9 cellular contexts compared by ENCODE assay signal in the genomic region with DNA sequence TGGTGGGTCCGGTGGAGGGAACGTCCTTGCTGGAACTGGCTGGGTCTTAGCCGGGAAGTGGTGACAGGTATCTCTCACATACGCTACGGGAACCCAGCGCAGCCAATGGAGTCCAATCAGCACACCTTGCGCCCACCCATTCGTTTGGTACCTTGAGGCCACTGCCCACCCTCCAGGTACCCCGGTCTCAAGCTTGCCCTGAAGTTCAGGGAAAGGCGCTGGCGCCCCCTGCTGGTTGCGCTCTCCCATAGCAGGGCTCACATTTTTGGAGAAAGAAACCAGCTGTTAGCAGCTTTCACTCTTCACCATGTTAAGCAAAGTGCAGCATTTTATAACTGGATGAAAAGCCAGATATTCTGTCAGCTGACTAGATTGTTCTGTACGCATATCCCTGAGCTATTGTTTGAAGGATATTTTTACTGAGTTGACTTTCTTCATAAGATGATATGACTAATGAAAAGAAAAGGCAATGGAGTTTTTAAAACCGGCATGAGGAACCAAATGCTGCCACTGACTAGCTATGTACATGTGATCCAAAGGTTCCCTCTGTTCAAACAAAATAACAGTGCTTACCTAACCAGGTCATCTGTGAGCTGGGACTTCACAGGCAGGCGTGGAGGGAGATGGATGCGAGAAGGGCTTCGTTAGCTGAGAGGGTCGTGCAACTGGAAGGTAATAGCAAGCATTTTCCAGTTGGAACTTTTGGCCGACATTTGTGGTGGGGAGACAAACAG. TPM values are rescaled to one million over a fixed set of nuclear protein-coding genes. Genes with fewer than 3 reads are reported as not detected.
DNase-seq lines count a peak whose midpoint lies in the region; ATAC-seq and TF ChIP-seq lines count a peak whose summit lies in the region.
"Had no signal": no experiment of that assay in that cellular context is flagged by ENCODE, and none has a peak within 500 bp of the region (broad histone marks: within the 10 kb centered on the region; RNA-seq: fewer than 3 reads in every experiment).

No MANE protein-coding gene starts in this region.

- H3K4me3 ChIP-seq in OCI-LY3 (ENCODE audit: low read length) (no peak overlapping the region), uterus (no peak overlapping the region)

- ATAC-seq in HG03039 (IDR thresholded peaks at IDR 0.05; ENCODE audit: unreplicated experiment) (no peak), left colon (no peak)
- ATAC-seq: effector memory CD8-positive, alpha-beta T cell had no signal

- no peak overlapping the region for H3K9ac ChIP-seq in OCI-LY3 (ENCODE audit: low read length)

- H3K27ac ChIP-seq in 22Rv1 (no peak overlapping the region), OCI-LY3 (ENCODE audit: low read length) (no peak overlapping the region), uterus (no peak overlapping the region)

- TF ChIP-seq CTCF in 22Rv1 (IDR thresholded peaks at IDR 0.05) (peak; percentile 86), OCI-LY3 (IDR thresholded peaks at IDR 0.05; ENCODE audit: low read depth, low read length) (peak; percentile 80), uterus (IDR thresholded peaks at IDR 0.05) (no peak)

- DNase-seq in DMS114 treated with DMSO at 0.1 percent for 48 hours (lab: John Stamatoyannopoulos, UW; ENCODE audit: unreplicated experiment) (peak; percentile 4), erythroblast (lab: John Stamatoyannopoulos, UW) (peak; percentile 35 to 56), uterus (no peak), left colon (no peak)
- peak; percentile 33 for DNase-seq in stimulated activated CD4-positive, alpha-beta T cell treated with anti-CD3 and anti-CD28 coated beads, Interleukin-1b, Interleukin-23, amount 100 ng/mL, for 48 hours

- no peaks in the 10 kb centered on the region for H3K4me1 ChIP-seq in OCI-LY3 (ENCODE audit: low read length)
- H3K4me1 ChIP-seq in uterus: no peaks in the 10 kb centered on the region

- TF ChIP-seq POLR2A in erythroblast (IDR thresholded peaks at IDR 0.05; ENCODE audit: low read length) (no peak), uterus (IDR thresholded peaks at IDR 0.05) (no peak)

- no peaks in the 10 kb centered on the region for H3K9me3 ChIP-seq in OCI-LY3 (ENCODE audit: insufficient read depth, low read length)
- H3K9me3 ChIP-seq in uterus: no peaks in the 10 kb centered on the region

- H3K4me2 ChIP-seq in OCI-LY3 (ENCODE audit: low read length): no peak overlapping the region

- no peaks in the 10 kb centered on the region for H4K20me1 ChIP-seq in OCI-LY3 (ENCODE audit: insufficient read depth, low read length)

- intact Hi-C loops in uterus (cut with DNase I; ENCODE audit: low total_unique reads) (no loop called here), left colon (cut with DNase I, micrococcal nuclease) (no loop called here)

- H2AFZ ChIP-seq in OCI-LY3 (ENCODE audit: low read depth, low read length): no peak overlapping the region

- H3K79me2 ChIP-seq in OCI-LY3 (ENCODE audit: low read length): no peaks in the 10 kb centered on the region

- H3K36me3 ChIP-seq in OCI-LY3 (replicated peaks; ENCODE audit: low read depth, low read length): no peaks in the 10 kb centered on the region
- H3K36me3 ChIP-seq in uterus: no peaks in the 10 kb centered on the region

- H3K27me3 ChIP-seq in OCI-LY3 (ENCODE audit: low read depth, low read length) (peaks cover 6% of the 10 kb centered on the region; the same call in 1 of the 2 replicates), uterus (no peaks in the 10 kb centered on the region)

RNA-seq across cellular contexts. Expression of gene OTOP1, which starts 43.7 kb away (rescaled TPM):
- not detected for total RNA-seq in uterus
- total RNA-seq in left colon: not detected

Comparison
In these comparisons a context has a peak if more than half of its experiments do, and no peak if none do; other contexts are left out.
1. CTCF ChIP-seq: peak in 22Rv1 (single experiment) and OCI-LY3 (single experiment); none in uterus (0 of 4).
2. DNase-seq: peak in DMS114 treated with DMSO at 0.1 percent for 48 hours (single experiment), erythroblast (2 of 2) and stimulated activated CD4-positive, alpha-beta T cell treated with anti-CD3 and anti-CD28 coated beads, Interleukin-1b, Interleukin-23, amount 100 ng/mL, for 48 hours (single experiment); none in uterus (0 of 2) and left colon (0 of 2).